Comparison of ENCODE assay signal across 16 cellular contexts in genomic region chr13:32849369-32849768, GRCh38.
DNase-seq lines count a peak whose midpoint lies in the region; ATAC-seq and TF ChIP-seq lines count a peak whose summit lies in the region.
"Had no signal": no experiment of that assay in that cellular context is flagged by ENCODE, and none has a peak within 500 bp of the region (broad histone marks: within the 10 kb centered on the region; RNA-seq: fewer than 3 reads in every experiment).

No MANE protein-coding gene starts in this region.

- H3K36me3 ChIP-seq in heart left ventricle = no peaks in the 10 kb centered on the region
- no peaks in the 10 kb centered on the region for H3K36me3 ChIP-seq in HEK293 (ENCODE audit: control insufficient read depth in 2 of 2, insufficient read depth in 1 of 2, low read length in 2 of 2)
- H3K36me3 ChIP-seq: BLaER1 treated with 17β-estradiol and CSF1 and Interleukin-3, amounts not matched to agents 10 nM and 100 nM had no signal

- H3K4me3 Mint-ChIP-seq in osteocyte (ENCODE audit: unreplicated experiment) = no peak overlapping the region
- H3K4me3 Mint-ChIP-seq: CD4-positive, CD25-positive, alpha-beta regulatory T cell had no signal

- H3K27ac ChIP-seq in heart left ventricle (no peak overlapping the region), HEK293 (ENCODE audit: extremely low read depth, low read depth, low read length) (no peak overlapping the region), caudate nucleus (ENCODE audit: low read depth, low read length) (no peak overlapping the region)
- H3K27ac ChIP-seq: BLaER1 treated with 17β-estradiol and CSF1 and Interleukin-3, amounts not matched to agents 10 nM and 100 nM; GM23248; HL-60 had no signal

- no peak overlapping the region for H3K27ac Mint-ChIP-seq in osteocyte (ENCODE audit: unreplicated experiment)
- H3K27ac Mint-ChIP-seq: CD4-positive, CD25-positive, alpha-beta regulatory T cell had no signal

- intact Hi-C loops in heart left ventricle (cut with DNase I) (no loop called here), Right ventricle myocardium inferior (cut with DNase I) (loop anchor here (10.0 kb wide), 1 partner anchor 165 kb away; the partner anchor contains the start of gene KL)

- no peaks in the 10 kb centered on the region for H3K27me3 ChIP-seq in heart left ventricle
- H3K27me3 ChIP-seq: BLaER1 treated with 17β-estradiol and CSF1 and Interleukin-3, amounts not matched to agents 10 nM and 100 nM had no signal

- CTCF ChIA-PET in HEK293 (lab: Yijun Ruan, JAX) = interaction anchor here (0.6 kb wide), 1 partner anchor 11 kb away, joined by 3 read pairs; no protein-coding TSS in a partner anchor

- H3K27me3 Mint-ChIP-seq in osteocyte (ENCODE audit: unreplicated experiment) = peaks cover 14% of the 10 kb centered on the region

- H3K4me1 Mint-ChIP-seq in osteocyte (ENCODE audit: unreplicated experiment) = peaks cover 17% of the 10 kb centered on the region
- H3K4me1 Mint-ChIP-seq: CD4-positive, CD25-positive, alpha-beta regulatory T cell had no signal

- TF ChIP-seq CTCF in heart left ventricle (IDR thresholded peaks at IDR 0.05) (no peak), HEK293 (tag by site-specific recombination; IDR thresholded peaks at IDR 0.05) (no peak), osteocyte (IDR thresholded peaks at IDR 0.05) (no peak)

- no peaks in the 10 kb centered on the region for H3K9me3 ChIP-seq in heart left ventricle
- no peaks in the 10 kb centered on the region for H3K9me3 ChIP-seq in HEK293 (ENCODE audit: control insufficient read depth, insufficient read depth, low read depth, low read length)
- H3K9me3 ChIP-seq: BLaER1 treated with 17β-estradiol and CSF1 and Interleukin-3, amounts not matched to agents 10 nM and 100 nM had no signal

- H3K4me3 ChIP-seq in heart left ventricle (no peak overlapping the region), HEK293 (ENCODE audit: low read depth, low read length) (no peak overlapping the region)
- H3K4me3 ChIP-seq: BLaER1 treated with 17β-estradiol and CSF1 and Interleukin-3, amounts not matched to agents 10 nM and 100 nM; GM23248 had no signal

- no peaks in the 10 kb centered on the region for H3K9me3 Mint-ChIP-seq in osteocyte (ENCODE audit: unreplicated experiment)
- H3K9me3 Mint-ChIP-seq: CD4-positive, CD25-positive, alpha-beta regulatory T cell had no signal

- no peak for TF ChIP-seq POLR2A in heart left ventricle (IDR thresholded peaks at IDR 0.05)

- H3K4me1 ChIP-seq in heart left ventricle = peaks cover 0 to 28% (median 9%) of the 10 kb centered on the region in 12 donors
- H3K4me1 ChIP-seq in HEK293 (ENCODE audit: control insufficient read depth, insufficient read depth, low read length) = peaks cover 13% of the 10 kb centered on the region

- POLR2A ChIA-PET in HEK293 (lab: Yijun Ruan, JAX) = interaction anchor here (0.7 kb wide), 1 partner anchor 75 kb away, joined by 3 read pairs; no protein-coding TSS in a partner anchor

- ATAC-seq in heart left ventricle = peak in 3 of 4 donors; percentile 34 to 42 (median 40)
- no peak for ATAC-seq in Right ventricle myocardium inferior
- ATAC-seq: HCT116 had no signal

- 55 to 65% (median 59%) methylated on average over 9 of the region's 9 CpGs for WGBS in heart left ventricle, 4 donors

- DNase-seq in heart left ventricle (no peak), Right ventricle myocardium inferior (ENCODE audit: missing footprints) (no peak), ecto neural progenitor cell (ENCODE audit: low spot score) (peak; percentile 21), osteocyte (ENCODE audit: extremely low spot score, unreplicated experiment) (peak; percentile 67), NOMO-1 treated with DMSO at 0.1 percent for 48 hours (lab: John Stamatoyannopoulos, UW; ENCODE audit: unreplicated experiment) (no peak), caudate nucleus (lab: John Stamatoyannopoulos, UW) (no peak)
- no peak for DNase-seq in activated CD8-positive, alpha-beta memory T cell treated with anti-CD3 and anti-CD28 coated beads for 24 hours
- DNase-seq: ACHN; CD4-positive, CD25-positive, alpha-beta regulatory T cell; DMS53; GF-D8; GM23248 had no signal

- no peaks in the 10 kb centered on the region for H3K36me3 Mint-ChIP-seq in osteocyte (ENCODE audit: unreplicated experiment)
- H3K36me3 Mint-ChIP-seq: CD4-positive, CD25-positive, alpha-beta regulatory T cell had no signal

TF ChIP-seq in HEK293, 187 proteins besides CTCF, POLR2A, EP300 and RAD21:
- TF ChIP-seq EGR2 (tag by site-specific recombination; IDR thresholded peaks at IDR 0.05; ENCODE audit: low read depth) = peak; percentile 59; the same call in 1 of the 2 replicates
- TF ChIP-seq ZFHX2 (tag by site-specific recombination; conservative IDR thresholded peaks at IDR 0.05) = peak; percentile 71
- TF ChIP-seq ZNF654 (tag by site-specific recombination; IDR thresholded peaks at IDR 0.05; ENCODE audit: low read depth) = no peak

Comparison
In these comparisons a context has a peak if more than half of its experiments do, and no peak if none do; other contexts are left out.
1. DNase-seq: peak in ecto neural progenitor cell (single experiment) and osteocyte (single experiment); none in heart left ventricle (0 of 5), Right ventricle myocardium inferior (single experiment), NOMO-1 treated with DMSO at 0.1 percent for 48 hours (single experiment), caudate nucleus (0 of 61) and activated CD8-positive, alpha-beta memory T cell treated with anti-CD3 and anti-CD28 coated beads for 24 hours (single experiment).